Comparison of ENCODE assay signal across 1 cellular context in genomic region chr20:64050261-64051032, GRCh38.
TF ChIP-seq lines count a peak whose summit lies in the region.

No MANE protein-coding gene starts in this region.

TF ChIP-seq in HepG2, 621 proteins besides CTCF, POLR2A, EP300 and RAD21 (continued from another document and continues in another):
- TF ChIP-seq ATF3 (CRISPR knock-in tag; IDR thresholded peaks at IDR 0.05) = peak; percentile 2; the same call in 1 of the 2 replicates
- TF ChIP-seq BRD4 (CRISPR knock-in tag; IDR thresholded peaks at IDR 0.05) = peak; percentile 84
- TF ChIP-seq CBX1 (IDR thresholded peaks at IDR 0.05; ENCODE audit: low read depth) = peak; percentile 22
- TF ChIP-seq NFKBIZ (CRISPR knock-in tag; IDR thresholded peaks at IDR 0.05) = peak; percentile 10; the same call in 1 of the 2 replicates
- no peak for TF ChIP-seq ZNF710 (CRISPR knock-in tag; IDR thresholded peaks at IDR 0.05; ENCODE audit: borderline replicate concordance)
- TF ChIP-seq, protein P1, sequence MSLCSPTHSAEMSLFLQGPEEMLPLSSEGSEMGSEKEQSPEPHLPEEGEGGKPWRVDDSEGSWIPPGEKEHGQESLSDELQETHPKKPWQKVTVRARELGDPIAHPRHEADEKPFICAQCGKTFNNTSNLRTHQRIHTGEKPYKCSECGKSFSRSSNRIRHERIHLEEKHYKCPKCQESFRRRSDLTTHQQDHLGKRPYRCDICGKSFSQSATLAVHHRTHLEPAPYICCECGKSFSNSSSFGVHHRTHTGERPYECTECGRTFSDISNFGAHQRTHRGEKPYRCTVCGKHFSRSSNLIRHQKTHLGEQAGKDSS (CRISPR knock-in tag; IDR thresholded peaks at IDR 0.05; ENCODE audit: borderline replicate concordance, low read depth) = no peak; the same call in 1 of the 2 replicates
- TF ChIP-seq, protein P2, sequence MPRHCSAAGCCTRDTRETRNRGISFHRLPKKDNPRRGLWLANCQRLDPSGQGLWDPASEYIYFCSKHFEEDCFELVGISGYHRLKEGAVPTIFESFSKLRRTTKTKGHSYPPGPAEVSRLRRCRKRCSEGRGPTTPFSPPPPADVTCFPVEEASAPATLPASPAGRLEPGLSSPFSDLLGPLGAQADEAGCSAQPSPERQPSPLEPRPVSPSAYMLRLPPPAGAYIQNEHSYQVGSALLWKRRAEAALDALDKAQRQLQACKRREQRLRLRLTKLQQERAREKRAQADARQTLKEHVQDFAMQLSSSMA (CRISPR knock-in tag; IDR thresholded peaks at IDR 0.05) = peak; percentile 23; the same call in 1 of the 2 replicates
- no peak for TF ChIP-seq GLMP (CRISPR knock-in tag; IDR thresholded peaks at IDR 0.05; ENCODE audit: borderline replicate concordance)
- TF ChIP-seq TP53 (CRISPR knock-in tag; conservative IDR thresholded peaks at IDR 0.05) = peak; percentile 69; the same call in 1 of the 2 replicates
- no peak for TF ChIP-seq ZBTB46 (CRISPR knock-in tag; IDR thresholded peaks at IDR 0.05; ENCODE audit: borderline replicate concordance)
- TF ChIP-seq ZNF607 (CRISPR knock-in tag; IDR thresholded peaks at IDR 0.05; ENCODE audit: borderline replicate concordance) = peak; percentile 62; the same call in 1 of the 2 replicates
- TF ChIP-seq ZHX1 (CRISPR knock-in tag; IDR thresholded peaks at IDR 0.05; ENCODE audit: low read depth) = peak; percentile 27; the same call in 1 of the 2 replicates
- TF ChIP-seq, protein P3, sequence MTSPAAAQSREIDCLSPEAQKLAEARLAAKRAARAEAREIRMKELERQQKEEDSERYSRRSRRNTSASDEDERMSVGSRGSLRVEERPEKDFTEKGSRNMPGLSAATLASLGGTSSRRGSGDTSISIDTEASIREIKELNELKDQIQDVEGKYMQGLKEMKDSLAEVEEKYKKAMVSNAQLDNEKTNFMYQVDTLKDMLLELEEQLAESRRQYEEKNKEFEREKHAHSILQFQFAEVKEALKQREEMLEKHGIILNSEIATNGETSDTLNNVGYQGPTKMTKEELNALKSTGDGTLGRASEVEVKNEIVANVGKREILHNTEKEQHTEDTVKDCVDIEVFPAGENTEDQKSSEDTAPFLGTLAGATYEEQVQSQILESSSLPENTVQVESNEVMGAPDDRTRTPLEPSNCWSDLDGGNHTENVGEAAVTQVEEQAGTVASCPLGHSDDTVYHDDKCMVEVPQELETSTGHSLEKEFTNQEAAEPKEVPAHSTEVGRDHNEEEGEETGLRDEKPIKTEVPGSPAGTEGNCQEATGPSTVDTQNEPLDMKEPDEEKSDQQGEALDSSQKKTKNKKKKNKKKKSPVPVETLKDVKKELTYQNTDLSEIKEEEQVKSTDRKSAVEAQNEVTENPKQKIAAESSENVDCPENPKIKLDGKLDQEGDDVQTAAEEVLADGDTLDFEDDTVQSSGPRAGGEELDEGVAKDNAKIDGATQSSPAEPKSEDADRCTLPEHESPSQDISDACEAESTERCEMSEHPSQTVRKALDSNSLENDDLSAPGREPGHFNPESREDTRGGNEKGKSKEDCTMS (CRISPR knock-in tag; conservative IDR thresholded peaks at IDR 0.05) = no peak
- peak; percentile 44; the same call in 1 of the 2 replicates for TF ChIP-seq ZNF564 (CRISPR knock-in tag; IDR thresholded peaks at IDR 0.05)
- TF ChIP-seq ADNP (CRISPR knock-in tag; IDR thresholded peaks at IDR 0.05) = no peak
- TF ChIP-seq MAX (IDR thresholded peaks at IDR 0.05) = peak; percentile 90
- TF ChIP-seq, protein P4, sequence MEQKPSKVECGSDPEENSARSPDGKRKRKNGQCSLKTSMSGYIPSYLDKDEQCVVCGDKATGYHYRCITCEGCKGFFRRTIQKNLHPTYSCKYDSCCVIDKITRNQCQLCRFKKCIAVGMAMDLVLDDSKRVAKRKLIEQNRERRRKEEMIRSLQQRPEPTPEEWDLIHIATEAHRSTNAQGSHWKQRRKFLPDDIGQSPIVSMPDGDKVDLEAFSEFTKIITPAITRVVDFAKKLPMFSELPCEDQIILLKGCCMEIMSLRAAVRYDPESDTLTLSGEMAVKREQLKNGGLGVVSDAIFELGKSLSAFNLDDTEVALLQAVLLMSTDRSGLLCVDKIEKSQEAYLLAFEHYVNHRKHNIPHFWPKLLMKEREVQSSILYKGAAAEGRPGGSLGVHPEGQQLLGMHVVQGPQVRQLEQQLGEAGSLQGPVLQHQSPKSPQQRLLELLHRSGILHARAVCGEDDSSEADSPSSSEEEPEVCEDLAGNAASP (CRISPR knock-in tag; IDR thresholded peaks at IDR 0.05; ENCODE audit: borderline replicate concordance) = peak; percentile 83; the same call in 1 of the 2 replicates
- TF ChIP-seq ZFP91 (CRISPR knock-in tag; IDR thresholded peaks at IDR 0.05; ENCODE audit: borderline replicate concordance) = peak; percentile 86
- no peak for TF ChIP-seq ZNF646 (CRISPR knock-in tag; IDR thresholded peaks at IDR 0.05)
- TF ChIP-seq RBFOX2 (IDR thresholded peaks at IDR 0.05; ENCODE audit: low read depth, low read length) = peak; percentile 68
- peak; percentile 98 for TF ChIP-seq PATZ1 (CRISPR knock-in tag; IDR thresholded peaks at IDR 0.05)
- TF ChIP-seq BRCA1 (CRISPR knock-in tag; IDR thresholded peaks at IDR 0.05) = 0 out of 2 replicates have a peak, but pooled peaks have one; percentile 66
